In the genomic region with DNA sequence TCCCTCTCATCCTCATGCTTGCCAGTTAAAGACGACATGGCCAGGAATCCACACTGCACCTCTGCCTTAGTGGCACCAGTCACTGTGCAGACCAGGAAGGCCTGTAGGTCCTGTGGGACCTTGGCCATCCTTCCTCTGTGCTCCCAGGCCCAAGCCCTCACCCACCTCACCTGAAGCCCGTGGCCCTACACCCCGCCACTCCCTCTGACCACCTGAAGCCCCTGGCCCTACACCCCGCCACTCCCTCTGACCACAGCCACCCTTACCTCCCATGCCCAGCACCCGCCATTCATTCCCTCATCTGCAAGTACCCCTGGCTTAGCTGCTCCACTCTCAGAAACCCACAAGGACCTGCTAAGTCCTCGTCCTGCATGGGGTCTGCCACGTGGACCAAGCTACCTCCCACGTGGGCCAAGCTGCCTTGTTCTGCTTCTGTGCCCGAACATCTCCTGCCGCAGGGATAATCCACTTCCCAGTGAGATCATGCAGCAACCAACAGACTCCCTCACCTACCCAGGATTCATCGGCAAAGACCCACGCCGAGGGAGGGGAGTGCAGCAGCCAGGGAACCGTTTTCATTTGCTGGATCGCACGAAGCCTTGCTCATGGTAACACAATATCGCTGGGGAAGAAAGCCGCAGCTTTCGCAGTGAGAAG, we compare ENCODE assay signal across 24 cellular contexts.
"Had no signal": no experiment of that assay in that cellular context is flagged by ENCODE, and none has a peak within 500 bp of the region (broad histone marks: within the 10 kb centered on the region; RNA-seq: fewer than 3 reads in every experiment).

No MANE protein-coding gene starts in this region.

- H3K9me3 Mint-ChIP-seq: activated CD4-positive, alpha-beta memory T cell treated with anti-CD3 and anti-CD28 coated beads for 36 hours; activated CD4-positive, alpha-beta T cell treated with anti-CD3 and anti-CD28 coated beads, Interleukin-2, amount 10 ng/mL, durations not matched to agents 7 days and 5 days; activated naive CD8-positive, alpha-beta T cell treated with anti-CD3 and anti-CD28 coated beads, Interleukin-2, amount 10 ng/mL, durations not matched to agents 7 days and 5 days; activated T-cell treated with anti-CD3 and anti-CD28 coated beads, Interleukin-2, amount 50 U/mL, for 4 hours had no signal

- DNase-seq: activated CD4-positive, alpha-beta memory T cell treated with anti-CD3 and anti-CD28 coated beads for 36 hours; activated CD4-positive, alpha-beta T cell treated with anti-CD3 and anti-CD28 coated beads, Interleukin-2, amount 10 ng/mL, durations not matched to agents 7 days and 5 days; activated CD4-positive, CD25-positive, alpha-beta regulatory T cell; activated CD8-positive, alpha-beta memory T cell treated with anti-CD3 and anti-CD28 coated beads for 24 hours; activated naive CD4-positive, alpha-beta T cell treated with anti-CD3 and anti-CD28 coated beads, Interleukin-2, amount 50 U/mL, for 16 hours; activated naive CD8-positive, alpha-beta T cell treated with anti-CD3 and anti-CD28 coated beads, Interleukin-2, amount 10 ng/mL, durations not matched to agents 7 days and 5 days; activated T-cell treated with anti-CD3 and anti-CD28 coated beads, Interleukin-2, amount 50 U/mL, for 4 hours; adrenal gland; anterior cingulate cortex; Kasumi-1; KBM-7; NCI-H1048; NCI-H146; NCI-H187 treated with DMSO at 0.1 percent for 48 hours; NCI-H226; NCI-H526 treated with DMSO at 0.1 percent for 48 hours; NCI-H82; OCI-M1; Right ventricle myocardium superior; SJCRH30; SK-N-SH; T-helper 1 cell had no signal

- H3K9me3 ChIP-seq: adrenal gland, breast epithelium, SJCRH30, SK-N-SH had no signal

- H3K4me2 ChIP-seq: SK-N-SH had no signal

- H3K27ac Mint-ChIP-seq: activated CD4-positive, alpha-beta memory T cell treated with anti-CD3 and anti-CD28 coated beads for 36 hours; activated CD4-positive, alpha-beta T cell treated with anti-CD3 and anti-CD28 coated beads, Interleukin-2, amount 10 ng/mL, durations not matched to agents 7 days and 5 days; activated naive CD8-positive, alpha-beta T cell treated with anti-CD3 and anti-CD28 coated beads, Interleukin-2, amount 10 ng/mL, durations not matched to agents 7 days and 5 days had no signal

- H3K36me3 ChIP-seq: adrenal gland, breast epithelium, SJCRH30 had no signal

- H3K9ac ChIP-seq: SK-N-SH had no signal

- H3K4me3 Mint-ChIP-seq: activated CD4-positive, alpha-beta memory T cell treated with anti-CD3 and anti-CD28 coated beads for 36 hours; activated CD4-positive, alpha-beta T cell treated with anti-CD3 and anti-CD28 coated beads, Interleukin-2, amount 10 ng/mL, durations not matched to agents 7 days and 5 days; activated naive CD8-positive, alpha-beta T cell treated with anti-CD3 and anti-CD28 coated beads, Interleukin-2, amount 10 ng/mL, durations not matched to agents 7 days and 5 days; activated T-cell treated with anti-CD3 and anti-CD28 coated beads, Interleukin-2, amount 50 U/mL, for 4 hours had no signal

- H3K27me3 Mint-ChIP-seq: activated CD4-positive, alpha-beta memory T cell treated with anti-CD3 and anti-CD28 coated beads for 36 hours; activated naive CD8-positive, alpha-beta T cell treated with anti-CD3 and anti-CD28 coated beads, Interleukin-2, amount 10 ng/mL, durations not matched to agents 7 days and 5 days had no signal

- H3K36me3 Mint-ChIP-seq: activated CD4-positive, alpha-beta memory T cell treated with anti-CD3 and anti-CD28 coated beads for 36 hours; activated naive CD8-positive, alpha-beta T cell treated with anti-CD3 and anti-CD28 coated beads, Interleukin-2, amount 10 ng/mL, durations not matched to agents 7 days and 5 days had no signal

- H3K4me1 ChIP-seq: adrenal gland, breast epithelium, SJCRH30 had no signal

- H3K27ac ChIP-seq: adrenal gland, breast epithelium, SJCRH30, VCaP had no signal

- H3K27me3 ChIP-seq: adrenal gland, SJCRH30 had no signal

- H3K4me3 ChIP-seq: adrenal gland, breast epithelium, SJCRH30 had no signal

- H3K4me1 Mint-ChIP-seq: activated naive CD8-positive, alpha-beta T cell treated with anti-CD3 and anti-CD28 coated beads, Interleukin-2, amount 10 ng/mL, durations not matched to agents 7 days and 5 days had no signal
